Comparison of ENCODE assay signal across 15 cellular contexts in genomic region chr1:201831371-201831770, GRCh38. TPM values are rescaled to one million over a fixed set of nuclear protein-coding genes. Genes with fewer than 3 reads are reported as not detected.
DNase-seq lines count a peak whose midpoint lies in the region; ATAC-seq, FAIRE-seq and TF ChIP-seq lines count a peak whose summit lies in the region.
"Had no signal": no experiment of that assay in that cellular context is flagged by ENCODE, and none has a peak within 500 bp of the region (broad histone marks: within the 10 kb centered on the region; RNA-seq: fewer than 3 reads in every experiment).

No MANE protein-coding gene starts in this region.

- in situ Hi-C loops in K562 (cut with MboI) = no loop called here

- 41% methylated on average over 4 of the region's 4 CpGs for WGBS in K562 (ENCODE audit: insufficient coverage, low coverage, missing lambda C conversion rate)

- peak overlapping the region; percentile 89 for H3K4me3 ChIP-seq in NB4 (ENCODE audit: low read depth, low read length)
- no peak overlapping the region for H3K4me3 ChIP-seq in K562
- no peak overlapping the region for H3K4me3 ChIP-seq in mucosa of descending colon
- H3K4me3 ChIP-seq: esophagus squamous epithelium, lung had no signal

- H3K4me2 ChIP-seq in K562 (ENCODE audit: insufficient read depth, low read length) = peak overlapping the region; percentile 43

- ATAC-seq in activated T-cell treated with anti-CD3 and anti-CD28 coated beads, Interleukin-2, amount 50 U/mL, for 4 hours = no peak
- ATAC-seq in K562 (no peak), mucosa of descending colon (no peak)

- H3K4me1 ChIP-seq in K562 (replicated peaks in 1 of 2; ENCODE audit: control insufficient read depth in 2 of 2, insufficient read depth in 2 of 2, low read length in 2 of 2) (peaks cover 18 to 41% of the 10 kb centered on the region in 2 experiments), mucosa of descending colon (ENCODE audit: low read depth) (peaks cover 21% of the 10 kb centered on the region)

- no peaks in the 10 kb centered on the region for H3K27me3 Mint-ChIP-seq in activated T-cell treated with anti-CD3 and anti-CD28 coated beads, Interleukin-2, amount 50 U/mL, for 4 hours (ENCODE audit: low read depth)
- no peaks in the 10 kb centered on the region for H3K27me3 Mint-ChIP-seq in progenitor cell of endocrine pancreas

- TF ChIP-seq POLR2A in NB4 (IDR thresholded peaks at IDR 0.05; ENCODE audit: extremely low read depth, insufficient read length) (no peak), K562 (conservative IDR thresholded peaks at IDR 0.05) (no peak)

- no peak for TF ChIP-seq RAD21 in K562 (CRISPR knock-in tag; conservative IDR thresholded peaks at IDR 0.05 in 1 of 2, IDR thresholded peaks at IDR 0.05 in 1 of 2)

- H3K36me3 ChIP-seq in K562 (ENCODE audit: control insufficient read depth, insufficient read depth, low read length) (peaks cover 33% of the 10 kb centered on the region), mucosa of descending colon (ENCODE audit: low read depth) (no peaks in the 10 kb centered on the region)

- no peaks in the 10 kb centered on the region for H3K27me3 ChIP-seq in K562 (ENCODE audit: control insufficient read depth in 2 of 2, insufficient read depth in 2 of 2, low read length in 2 of 2)
- H3K27me3 ChIP-seq: esophagus squamous epithelium had no signal

- no peaks in the 10 kb centered on the region for H3K9me1 ChIP-seq in K562 (ENCODE audit: control insufficient read depth, insufficient read depth, low read length)

- H3K4me3 Mint-ChIP-seq in activated T-cell treated with anti-CD3 and anti-CD28 coated beads, Interleukin-2, amount 50 U/mL, for 4 hours = peak overlapping the region; percentile 99
- peak overlapping the region; percentile 97 for H3K4me3 Mint-ChIP-seq in progenitor cell of endocrine pancreas (ENCODE audit: low read depth)

- BruUV-seq in K562 (replicated peaks; lab: Mats Ljungman, UMichigan) = no TSS peak

- intact Hi-C loops in K562 (cut with micrococcal nuclease) (no loop called here), mucosa of descending colon (cut with DNase I, micrococcal nuclease) (no loop called here)

- no peaks in the 10 kb centered on the region for H3K9me3 Mint-ChIP-seq in activated T-cell treated with anti-CD3 and anti-CD28 coated beads, Interleukin-2, amount 50 U/mL, for 4 hours
- H3K9me3 Mint-ChIP-seq in progenitor cell of endocrine pancreas (ENCODE audit: low read depth) = no peaks in the 10 kb centered on the region

- H3K79me2 ChIP-seq in K562 (ENCODE audit: control insufficient read depth, insufficient read depth, low read length) = peaks cover 79% of the 10 kb centered on the region

- CTCF ChIA-PET in K562 (lab: Yijun Ruan, JAX; ENCODE audit: low intra/inter-chr PET ratio) = no interaction called here

- H4K20me1 ChIP-seq in K562 (replicated peaks; ENCODE audit: control insufficient read depth, insufficient read depth, low read length) = peaks cover 12% of the 10 kb centered on the region

- peak overlapping the region; percentile 11 for H3K27ac Mint-ChIP-seq in progenitor cell of endocrine pancreas

- no peak overlapping the region; a peak in 1 of 4 replicates for H3K9ac ChIP-seq in K562 (ENCODE audit: insufficient read depth in 1 of 2, low read depth in 2 of 2, low read length in 2 of 2)

- TF ChIP-seq CTCF in NB4 (IDR thresholded peaks at IDR 0.05; ENCODE audit: low read depth, low read length) (no peak), K562 (IDR thresholded peaks at IDR 0.05 in 2 of 3, conservative IDR thresholded peaks at IDR 0.05 in 1 of 3; ENCODE audit: insufficient read depth in 2 of 3, low read depth in 1 of 3, low read length in 3 of 3) (no peak), progenitor cell of endocrine pancreas (IDR thresholded peaks at IDR 0.05; ENCODE audit: unreplicated experiment) (no peak), mucosa of descending colon (IDR thresholded peaks at IDR 0.05) (no peak)

- peaks cover 3% of the 10 kb centered on the region for H3K36me3 Mint-ChIP-seq in activated T-cell treated with anti-CD3 and anti-CD28 coated beads, Interleukin-2, amount 50 U/mL, for 4 hours (ENCODE audit: insufficient read depth)
- H3K36me3 Mint-ChIP-seq in progenitor cell of endocrine pancreas (ENCODE audit: insufficient read depth) = peaks cover 4% of the 10 kb centered on the region

- no peak overlapping the region for H3K27ac ChIP-seq in K562 (ENCODE audit: extremely low read depth, low read depth, low read length)
- H3K27ac ChIP-seq: esophagus squamous epithelium, HL-60 had no signal

- H3K4me1 Mint-ChIP-seq in activated T-cell treated with anti-CD3 and anti-CD28 coated beads, Interleukin-2, amount 50 U/mL, for 4 hours (ENCODE audit: low read depth) = peaks cover 44% of the 10 kb centered on the region
- H3K4me1 Mint-ChIP-seq in progenitor cell of endocrine pancreas (ENCODE audit: low read depth) = peaks cover 29% of the 10 kb centered on the region

- H2AFZ ChIP-seq in K562 (ENCODE audit: low read depth, low read length) = no peak overlapping the region

- no peak for TF ChIP-seq EP300 in K562 (IDR thresholded peaks at IDR 0.05; ENCODE audit: low read length)

- POLR2A ChIA-PET in K562 (lab: Yijun Ruan, JAX) = interaction anchor here (1.5 kb wide), 1 partner anchor 10 kb away, joined by 4 read pairs; no protein-coding TSS in a partner anchor

- no peak for DNase-seq in activated T-cell treated with anti-CD3 and anti-CD28 coated beads, Interleukin-2, amount 50 U/mL, for 4 hours
- no peak for DNase-seq in activated T-cell treated with anti-CD3 and anti-CD28 coated beads for 4 hours
- DNase-seq in NB4 (ENCODE audit: low read depth) = no peak
- no peak for DNase-seq in K562 (ENCODE audit: extremely low read depth in 1 of 4, low spot score in 3 of 4)
- DNase-seq in progenitor cell of endocrine pancreas (ENCODE audit: low spot score, unreplicated experiment) = no peak
- DNase-seq in mucosa of descending colon = no peak
- no peak for DNase-seq in HK-2 (ENCODE audit: unreplicated experiment)
- DNase-seq in NCI-H2196 treated with DMSO at 0.1 percent for 48 hours (lab: John Stamatoyannopoulos, UW; ENCODE audit: unreplicated experiment) = no peak
- DNase-seq: activated CD4-positive, alpha-beta T cell treated with anti-CD3 and anti-CD28 coated beads for 1 hour; esophagus squamous epithelium; hypothalamus; posterior cingulate gyrus had no signal

- H3K9me3 ChIP-seq in K562 (replicated peaks; ENCODE audit: control insufficient read depth, insufficient read depth, low read depth, low read length) (no peaks in the 10 kb centered on the region), mucosa of descending colon (no peaks in the 10 kb centered on the region)
- H3K9me3 ChIP-seq: esophagus squamous epithelium had no signal

- no peak for FAIRE-seq in K562 (lab: Jason Lieb, UNC)
- FAIRE-seq: colon had no signal

TF ChIP-seq in K562, 482 proteins besides CTCF, POLR2A, EP300 and RAD21 (continues in another document):
- TF ChIP-seq NR3C1 (CRISPR knock-in tag; IDR thresholded peaks at IDR 0.05) = no peak
- 0 out of 2 replicates have a peak, but pooled peaks have one; percentile 11 for TF ChIP-seq FOSL1 (tag; conservative IDR thresholded peaks at IDR 0.05)

RNA-seq across cellular contexts. Expression of gene IPO9, which starts 2.4 kb away (rescaled TPM):
- 10 to 100 TPM; 45.4 to 48.3 (median 46.9) TPM for total RNA-seq in activated T-cell treated with anti-CD3 and anti-CD28 coated beads, Interleukin-2, amount 50 U/mL, for 4 hours
- total RNA-seq in K562 (2011; cell fraction: chromatin; rRNA removed; ENCODE audit: low replicate concordance) = 97.9 and 100 TPM in 2 replicates
- total RNA-seq in K562 (2011; cell fraction: nucleolus; rRNA removed) = 46.0 and 50.0 TPM in 2 replicates
- 63.2 and 72.2 TPM in 2 replicates for total RNA-seq in K562 (2011; cell fraction: nucleoplasm; rRNA removed)
- total RNA-seq in K562 (2014; rRNA removed) (37.2 and 38.8 TPM in 2 replicates), K562 (2014; rRNA removed; fragmentation: Illumina TruSeq; extraction: Trizol) (27.9 and 33.2 TPM in 2 replicates), K562 (2015; rRNA removed; fragmentation: Illumina TruSeq; extraction: Trizol) (35.8 and 36.4 TPM in 2 replicates), K562 (2021) (75.0 and 82.2 TPM in 2 replicates), progenitor cell of endocrine pancreas (94.9 and 99.8 TPM in 2 replicates), mucosa of descending colon (10 to 100 TPM; 25.9 to 33.9 (median 28.4) TPM)
- polyA plus RNA-seq in K562 (2011; rRNA removed) (61.7 and 78.6 TPM in 2 replicates), K562 (2014; fragmentation: Illumina TruSeq; extraction: Trizol) (47.9 and 59.2 TPM in 2 replicates), K562 (2014; fragmentation: Nextera tagmentation; extraction: Ambion mirVana) (10 to 100 TPM; 28.1 to 49.6 TPM), K562 (2014; rRNA removed) (43.9 and 48.3 TPM in 2 replicates)
- polyA plus RNA-seq in K562 (2011; cell fraction: cytosol; rRNA removed) = 42.7 and 44.2 TPM in 2 replicates
- polyA plus RNA-seq in K562 (2011; cell fraction: nucleus; rRNA removed) = 109 and 150 TPM in 2 replicates
- 41.1 and 44.6 TPM in 2 replicates for polyA plus RNA-seq in K562 (2012)
- 56.5 and 76.0 TPM in 2 replicates for polyA minus RNA-seq in K562 (2011; rRNA and poly(A)+ RNA removed)
- 28.3 and 31.7 TPM in 2 replicates for polyA minus RNA-seq in K562 (2011; cell fraction: cytosol; rRNA and poly(A)+ RNA removed)
- polyA minus RNA-seq in K562 (2011; cell fraction: nucleus; rRNA and poly(A)+ RNA removed) = 32.9 and 42.8 TPM in 2 replicates

RNA-seq across cellular contexts. Expression of gene SHISA4, which starts 57.3 kb away (rescaled TPM):
- total RNA-seq in activated T-cell treated with anti-CD3 and anti-CD28 coated beads, Interleukin-2, amount 50 U/mL, for 4 hours = under 1 TPM; 0.19 to 0.40 (median 0.37) TPM
- 0.74 and 2.5 TPM in 2 replicates for total RNA-seq in K562 (2011; cell fraction: chromatin; rRNA removed; ENCODE audit: low replicate concordance)
- 1.8 and 3.3 TPM in 2 replicates for total RNA-seq in K562 (2011; cell fraction: nucleolus; rRNA removed)
- total RNA-seq in K562 (2011; cell fraction: nucleoplasm; rRNA removed) = 2.2 and 3.8 TPM in 2 replicates
- total RNA-seq in K562 (2014; rRNA removed) = 0.68 and 1.0 TPM in 2 replicates
- total RNA-seq in K562 (2014; rRNA removed; fragmentation: Illumina TruSeq; extraction: Trizol) = 0.15 TPM in 1 of 2 replicates, not detected in the other
- 0.19 and 0.43 TPM in 2 replicates for total RNA-seq in K562 (2015; rRNA removed; fragmentation: Illumina TruSeq; extraction: Trizol)
- total RNA-seq in K562 (2021) = 0.40 and 0.84 TPM in 2 replicates
- polyA plus RNA-seq in K562 (2011; rRNA removed) = 0.95 and 1.2 TPM in 2 replicates
- 1.3 and 5.2 TPM in 2 replicates for polyA plus RNA-seq in K562 (2011; cell fraction: cytosol; rRNA removed)
- polyA plus RNA-seq in K562 (2011; cell fraction: nucleus; rRNA removed) = 1.3 and 4.0 TPM in 2 replicates
- polyA plus RNA-seq in K562 (2012) = 0.74 and 2.6 TPM in 2 replicates
- polyA plus RNA-seq in K562 (2014; fragmentation: Illumina TruSeq; extraction: Trizol) = 0.27 and 0.75 TPM in 2 replicates
- not detected for polyA plus RNA-seq in K562 (2014; fragmentation: Nextera tagmentation; extraction: Ambion mirVana)
- polyA plus RNA-seq in K562 (2014; rRNA removed) = 0.73 and 0.81 TPM in 2 replicates
- polyA minus RNA-seq in K562 (2011; rRNA and poly(A)+ RNA removed) = 0.21 and 1.1 TPM in 2 replicates
- not detected in 2 replicates for polyA minus RNA-seq in K562 (2011; cell fraction: cytosol; rRNA and poly(A)+ RNA removed)
- 0.54 and 1.1 TPM in 2 replicates for polyA minus RNA-seq in K562 (2011; cell fraction: nucleus; rRNA and poly(A)+ RNA removed)
- total RNA-seq in progenitor cell of endocrine pancreas = 6.6 and 7.4 TPM in 2 replicates
- total RNA-seq in mucosa of descending colon = 10 to 100 TPM in 1 of 3 donors, 1 to 10 TPM in 2; 1.2 to 12.4 (median 4.0) TPM
